ENCODE assay signal across 8 cellular contexts in genomic region chr17:76452646-76453430, GRCh38. TPM values are rescaled to one million over a fixed set of nuclear protein-coding genes. Genes with fewer than 3 reads are reported as not detected.
DNase-seq lines count a peak whose midpoint lies in the region; ATAC-seq and TF ChIP-seq lines count a peak whose summit lies in the region.

UBE2O (minus strand) TSS chr17:76453152; CDS start chr17:76453141, 11 bp downstream.

- H3K9ac ChIP-seq in DND-41 (ENCODE audit: low read depth, low read length), result peak within 1 kb of the TSS; percentile 93

- H3K4me1 ChIP-seq in DND-41 (ENCODE audit: insufficient read depth, low read length) (peaks cover 29% of the 10 kb centered on the region), stomach (peaks cover 11 to 28% (median 25%) of the 10 kb centered on the region in 4 donors)

- no peaks in the 10 kb centered on the region for H3K9me3 Mint-ChIP-seq in activated T-helper 2 cell treated with anti-CD3 and anti-CD28 coated beads, Interferon-gamma antibody, Interleukin-2, Interleukin-4, amounts not matched to agents 10 μg/mL and 5 μg/mL and 100 μg/mL, durations not matched to agents 14 hours and 24 hours and 36 hours
- H3K9me3 Mint-ChIP-seq in neural crest cell, result no peaks in the 10 kb centered on the region

- peaks cover 9% of the 10 kb centered on the region for H3K36me3 Mint-ChIP-seq in activated T-helper 2 cell treated with anti-CD3 and anti-CD28 coated beads, Interferon-gamma antibody, Interleukin-2, Interleukin-4, amounts not matched to agents 10 μg/mL and 5 μg/mL and 100 μg/mL, durations not matched to agents 14 hours and 24 hours and 36 hours (ENCODE audit: low read depth)
- no peaks in the 10 kb centered on the region for H3K36me3 Mint-ChIP-seq in neural crest cell (ENCODE audit: low read depth)

- H3K4me1 Mint-ChIP-seq in activated T-helper 2 cell treated with anti-CD3 and anti-CD28 coated beads, Interferon-gamma antibody, Interleukin-2, Interleukin-4, amounts not matched to agents 10 μg/mL and 5 μg/mL and 100 μg/mL, durations not matched to agents 14 hours and 24 hours and 36 hours (ENCODE audit: low read depth), result peaks cover 32% of the 10 kb centered on the region
- H3K4me1 Mint-ChIP-seq in neural crest cell, result peaks cover 44% of the 10 kb centered on the region

- H3K27me3 ChIP-seq in DND-41 (ENCODE audit: insufficient read depth, low read length, poor library complexity), result peaks cover 4% of the 10 kb centered on the region
- H3K27me3 ChIP-seq in stomach, result no peaks in the 10 kb centered on the region

- H3K79me2 ChIP-seq in DND-41 (ENCODE audit: insufficient read depth, low read length), result peaks cover 49% of the 10 kb centered on the region

- H3K4me3 ChIP-seq in DND-41 (ENCODE audit: low read depth in 1 of 2, low read length in 2 of 2), result peak within 1 kb of the TSS; percentile 77 to 81
- peak within 1 kb of the TSS; percentile 72 for H3K4me3 ChIP-seq in fibroblast of villous mesenchyme (ENCODE audit: low read depth, low read length)
- peak within 1 kb of the TSS; percentile 82 to 97 (median 90) for H3K4me3 ChIP-seq in stomach

- H4K20me1 ChIP-seq in DND-41 (ENCODE audit: insufficient read depth, low read length), result peaks cover 42% of the 10 kb centered on the region

- TF ChIP-seq CTCF in DND-41 (IDR thresholded peaks at IDR 0.05; ENCODE audit: borderline replicate concordance, extremely low read depth, low read length, poor library complexity, severe bottlenecking) (peak; percentile 65), LNCAP (IDR thresholded peaks at IDR 0.05) (peak; percentile 58), RWPE1 (conservative IDR thresholded peaks at IDR 0.05; ENCODE audit: low read depth) (no peak; the same call in 1 of the 2 replicates), fibroblast of villous mesenchyme (IDR thresholded peaks at IDR 0.05; ENCODE audit: insufficient read depth, low read depth, low read length) (peak; percentile 25), neural crest cell (conservative IDR thresholded peaks at IDR 0.05) (peak; percentile 51), stomach (IDR thresholded peaks at IDR 0.05) (peak in 5 of 7 experiments; percentile 17 to 46 (median 30))

- H2AFZ ChIP-seq in DND-41 (ENCODE audit: low read depth, low read length), result peak within 1 kb of the TSS; percentile 82

- peak within 1 kb of the TSS; percentile 73 for H3K4me2 ChIP-seq in DND-41 (ENCODE audit: insufficient read depth, low read length)

- ATAC-seq in DND-41 (ENCODE audit: insufficient read depth, low read depth), result peak; percentile 90
- peak; percentile 81 for ATAC-seq in GM21786 (IDR thresholded peaks at IDR 0.05; ENCODE audit: unreplicated experiment)

- peak within 1 kb of the TSS; percentile 68 for H3K27ac ChIP-seq in DND-41 (ENCODE audit: low read length)
- peak within 1 kb of the TSS; percentile 69 for H3K27ac ChIP-seq in RWPE1
- H3K27ac ChIP-seq in stomach, result peak within 1 kb of the TSS; percentile 54 to 89 (median 79)

- peaks cover 4% of the 10 kb centered on the region for H3K27me3 Mint-ChIP-seq in activated T-helper 2 cell treated with anti-CD3 and anti-CD28 coated beads, Interferon-gamma antibody, Interleukin-2, Interleukin-4, amounts not matched to agents 10 μg/mL and 5 μg/mL and 100 μg/mL, durations not matched to agents 14 hours and 24 hours and 36 hours (ENCODE audit: low read depth)
- no peaks in the 10 kb centered on the region for H3K27me3 Mint-ChIP-seq in neural crest cell (ENCODE audit: low read depth)

- CTCF ChIA-PET in RWPE1 (lab: Yijun Ruan, JAX), result interaction anchor here (0.5 to 1.1 kb wide), 5 partner anchors 44 to 969 kb away, joined by 3 to 4 read pairs (median 3); no protein-coding TSS in a partner anchor

- 0 to 1% (median 0%) methylated on average over 38 to 103 of the region's 103 CpGs for WGBS in stomach, 5 donors

- no peak for TF ChIP-seq EP300 in stomach (IDR thresholded peaks at IDR 0.05)

- peak within 1 kb of the TSS; percentile 47 for H3K27ac Mint-ChIP-seq in activated T-helper 2 cell treated with anti-CD3 and anti-CD28 coated beads, Interferon-gamma antibody, Interleukin-2, Interleukin-4, amounts not matched to agents 10 μg/mL and 5 μg/mL and 100 μg/mL, durations not matched to agents 14 hours and 24 hours and 36 hours
- H3K27ac Mint-ChIP-seq in neural crest cell (ENCODE audit: unreplicated experiment), result peak within 1 kb of the TSS; percentile 91

- H3K9me3 ChIP-seq in DND-41 (ENCODE audit: insufficient read depth, low read length, severe bottlenecking), result no peaks in the 10 kb centered on the region
- no peaks in the 10 kb centered on the region for H3K9me3 ChIP-seq in stomach

- H3K36me3 ChIP-seq in DND-41 (ENCODE audit: insufficient read depth, low read length), result peaks cover 2% of the 10 kb centered on the region; the same call in 1 of the 2 replicates
- no peaks in the 10 kb centered on the region for H3K36me3 ChIP-seq in stomach

- TF ChIP-seq POLR2A in stomach (IDR thresholded peaks at IDR 0.05), result no peak

- DNase-seq in DND-41 (peak; percentile 96), RWPE1 (ENCODE audit: low spot score) (peak; percentile 89), fibroblast of villous mesenchyme (ENCODE audit: low read depth) (peak; percentile 82), neural crest cell (ENCODE audit: low read depth, low spot score) (peak; percentile 94), stomach (peak; percentile 88)
- peak; percentile 93 for DNase-seq in activated T-helper 2 cell treated with anti-CD3 and anti-CD28 coated beads, Interferon-gamma antibody, Interleukin-2, Interleukin-4, amounts not matched to agents 10 μg/mL and 5 μg/mL and 100 μg/mL, durations not matched to agents 14 hours and 24 hours and 36 hours (ENCODE audit: low spot score)

- POLR2A ChIA-PET in RWPE1 (lab: Yijun Ruan, JAX; ENCODE audit: low non-redundant PET), result interaction anchor here (0.7 kb wide), 1 partner anchor 37 kb away, joined by 3 read pairs; no protein-coding TSS in a partner anchor

- intact Hi-C loops in activated T-helper 2 cell treated with anti-CD3 and anti-CD28 coated beads, Interferon-gamma antibody, Interleukin-2, Interleukin-4, amounts not matched to agents 10 μg/mL and 5 μg/mL and 100 μg/mL, durations not matched to agents 14 hours and 24 hours and 36 hours (cut with micrococcal nuclease), result loop anchor here (2.0 to 5.0 kb wide), 3 partner anchors 46 to 104 kb away; partner anchors contain the start of gene SPHK1
- intact Hi-C loops in stomach (cut with DNase I; ENCODE audit: low total_unique reads), result no loop called here

- H3K4me3 Mint-ChIP-seq in activated T-helper 2 cell treated with anti-CD3 and anti-CD28 coated beads, Interferon-gamma antibody, Interleukin-2, Interleukin-4, amounts not matched to agents 10 μg/mL and 5 μg/mL and 100 μg/mL, durations not matched to agents 14 hours and 24 hours and 36 hours (ENCODE audit: low read depth), result peak within 1 kb of the TSS; percentile 85
- H3K4me3 Mint-ChIP-seq in neural crest cell, result peak within 1 kb of the TSS; percentile 97

RNA-seq across cellular contexts. Expression of gene UBE2O, which starts in this region (rescaled TPM):
- 46.0 and 46.5 TPM in 2 replicates for total RNA-seq in activated T-helper 2 cell treated with anti-CD3 and anti-CD28 coated beads, Interferon-gamma antibody, Interleukin-2, Interleukin-4, amounts not matched to agents 10 μg/mL and 5 μg/mL and 100 μg/mL, durations not matched to agents 14 hours and 24 hours and 36 hours
- total RNA-seq in fibroblast of villous mesenchyme (17.4 and 25.9 TPM in 2 replicates), neural crest cell (70.0 and 71.4 TPM in 2 replicates), stomach (10 to 100 TPM in 4 of 5 donors, 1 to 10 TPM in 1; 9.9 to 32.7 (median 17.9) TPM)
- 1 to 10 TPM; 4.6 to 7.2 (median 6.1) TPM for polyA plus RNA-seq in stomach

Comparison
In these comparisons a context has a peak if more than half of its experiments do, and no peak if none do; other contexts are left out.
1. Peak in every context shown above with its lines: DNase-seq, ATAC-seq, H3K4me3 ChIP-seq and H3K27ac ChIP-seq.